ENCODE assay signal across 15 cellular contexts in genomic region chr15:69742361-69742760, GRCh38.
DNase-seq lines count a peak whose midpoint lies in the region; FAIRE-seq and TF ChIP-seq lines count a peak whose summit lies in the region.
"Had no signal": no experiment of that assay in that cellular context is flagged by ENCODE, and none has a peak within 500 bp of the region (broad histone marks: within the 10 kb centered on the region; RNA-seq: fewer than 3 reads in every experiment).

No MANE protein-coding gene starts in this region.

- no peak overlapping the region for H3K4me3 ChIP-seq in MG63
- H3K4me3 ChIP-seq: A549, HAP-1 had no signal

- no peak overlapping the region for H3K27ac Mint-ChIP-seq in nephron progenitor cell
- H3K27ac Mint-ChIP-seq: CD8-positive, alpha-beta T cell; HFFc6 had no signal

- H3K4me3 Mint-ChIP-seq in nephron progenitor cell, result no peak overlapping the region
- H3K4me3 Mint-ChIP-seq: CD14-positive monocyte; CD8-positive, alpha-beta T cell; HFFc6 had no signal

- no peaks in the 10 kb centered on the region for H3K36me3 Mint-ChIP-seq in nephron progenitor cell (ENCODE audit: low read depth)
- H3K36me3 Mint-ChIP-seq: CD8-positive, alpha-beta T cell had no signal

- peak; percentile 59 for FAIRE-seq in urothelium cell line (lab: Jason Lieb, UNC)
- FAIRE-seq: A549, H1 had no signal

- DNase-seq in MG63 (peak; percentile 46), amniotic epithelial cell (ENCODE audit: low read depth) (peak; percentile 25), nephron progenitor cell (peak; percentile 19), urothelium cell line (ENCODE audit: low spot score) (no peak), iPS-NIHi7 (ENCODE audit: extremely low spot score) (no peak), NCI-H2196 treated with DMSO at 0.1 percent for 48 hours (lab: John Stamatoyannopoulos, UW; ENCODE audit: unreplicated experiment) (no peak)
- no peak for DNase-seq in activated CD8-positive, alpha-beta memory T cell treated with anti-CD3 and anti-CD28 coated beads, Interleukin-2, amount 50 U/mL, for 48 hours
- DNase-seq: CD8-positive, alpha-beta T cell; COR-L47; DMS 273 treated with DMSO at 0.1 percent for 48 hours; HFFc6 had no signal

- peaks cover 39% of the 10 kb centered on the region for H3K4me1 Mint-ChIP-seq in nephron progenitor cell

- H3K9me3 Mint-ChIP-seq in nephron progenitor cell, result peaks cover 27% of the 10 kb centered on the region
- H3K9me3 Mint-ChIP-seq: CD8-positive, alpha-beta T cell had no signal

- TF ChIP-seq CTCF in nephron progenitor cell (IDR thresholded peaks at IDR 0.05), result no peak

- H3K27me3 ChIP-seq in MG63, result 0 out of 2 replicates have a peak, but pooled peaks cover 2% of the 10 kb centered on the region

- peaks cover 41% of the 10 kb centered on the region for H3K27me3 Mint-ChIP-seq in nephron progenitor cell (ENCODE audit: low read depth, poor library complexity)

- H3K36me3 ChIP-seq in MG63, result no peaks in the 10 kb centered on the region
- H3K36me3 ChIP-seq: HAP-1 had no signal

- H3K9me3 ChIP-seq in MG63, result no peaks in the 10 kb centered on the region

Comparison
In these comparisons a context has a peak if more than half of its experiments do, and no peak if none do; other contexts are left out.
1. DNase-seq: peak in MG63 (single experiment), amniotic epithelial cell (single experiment) and nephron progenitor cell (single experiment); none in urothelium cell line (single experiment), iPS-NIHi7 (single experiment), activated CD8-positive, alpha-beta memory T cell treated with anti-CD3 and anti-CD28 coated beads, Interleukin-2, amount 50 U/mL, for 48 hours (single experiment) and NCI-H2196 treated with DMSO at 0.1 percent for 48 hours (single experiment).